ENCODE assay signal across 17 cellular contexts in the genomic region with DNA sequence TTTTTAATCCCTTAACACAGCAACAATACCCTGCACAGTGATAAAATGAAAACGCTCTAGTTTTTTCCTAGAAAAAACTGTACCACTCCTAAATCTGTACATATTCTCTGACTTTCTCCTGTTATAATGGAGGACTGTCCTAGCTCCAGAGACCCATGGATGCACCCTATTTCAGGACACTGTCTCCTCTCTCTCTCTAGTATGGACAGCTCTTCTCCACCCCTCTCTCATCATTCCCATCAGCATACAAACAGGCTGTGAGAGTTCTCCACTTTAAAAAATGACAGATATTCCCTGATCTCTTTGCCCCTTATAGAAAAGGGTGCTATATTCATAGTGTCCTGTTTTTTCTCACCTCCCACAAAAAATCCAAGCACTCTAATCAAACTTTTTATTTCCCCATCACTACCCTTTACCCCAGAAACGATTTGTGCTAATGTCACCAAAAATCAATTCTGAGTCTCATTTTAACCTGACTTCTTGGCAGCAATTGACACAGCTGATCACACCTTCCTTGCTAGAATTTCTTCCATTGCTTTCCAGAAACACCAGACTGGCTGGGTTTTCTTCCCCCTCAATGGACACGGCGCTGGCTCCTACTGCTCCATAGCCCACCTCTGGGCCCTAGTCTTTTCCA. TPM values are rescaled to one million over a fixed set of nuclear protein-coding genes. Genes with fewer than 3 reads are reported as not detected.
"Had no signal": no experiment of that assay in that cellular context is flagged by ENCODE, and none has a peak within 500 bp of the region (broad histone marks: within the 10 kb centered on the region; RNA-seq: fewer than 3 reads in every experiment).

No MANE protein-coding gene starts in this region.

- H3K4me3 Mint-ChIP-seq: activated T-helper 17 cell treated with anti-CD3 and anti-CD28 coated beads, Interleukin-2, amount 50 U/mL, for 72 hours; dendritic cell treated with granulocyte-macrophage colony-stimulating factor and Interleukin-4, amounts not matched to agents 40 ng/mL and 50 ng/mL, for 4 days; effector memory CD8-positive, alpha-beta T cell had no signal

- H3K4me1 Mint-ChIP-seq: activated T-helper 17 cell treated with anti-CD3 and anti-CD28 coated beads, Interleukin-2, amount 50 U/mL, for 72 hours had no signal

- ATAC-seq: activated CD4-positive, CD25-positive, alpha-beta regulatory T cell treated with anti-CD3 and anti-CD28 coated beads, Interleukin-2, amount 50 U/mL, for 24 hours; activated T-helper 17 cell treated with anti-CD3 and anti-CD28 coated beads, Interleukin-2, amount 50 U/mL, for 72 hours; effector memory CD8-positive, alpha-beta T cell; lower lobe of right lung had no signal

- H3K9me3 ChIP-seq: lower lobe of right lung, pancreas had no signal

- H3K27ac ChIP-seq: epithelial cell of prostate, lower lobe of right lung, pancreas had no signal

- H3K36me3 ChIP-seq: lower lobe of right lung, pancreas had no signal

- H3K4me3 ChIP-seq: lower lobe of right lung, pancreas had no signal

- DNase-seq: activated naive CD4-positive, alpha-beta T cell treated with Interleukin-2 at 50 U/mL for 16 hours; activated T-cell treated with anti-CD3 and anti-CD28 coated beads for 4 hours; anterior cingulate cortex; effector memory CD8-positive, alpha-beta T cell; foreskin melanocyte; head of caudate nucleus; kidney glomerular epithelial cell; lower lobe of right lung; midbrain; pancreas; stimulated activated CD4-positive, alpha-beta T cell treated with anti-CD3 and anti-CD28 coated beads, Interleukin-12 subunit alpha, Interleukin-12 subunit beta, amount 100 ng/mL, for 4 hours; stimulated activated CD4-positive, alpha-beta T cell treated with anti-CD3 and anti-CD28 coated beads, Interleukin-2, amount 100 ng/mL, for 24 hours; T-helper 9 cell had no signal

- H3K27me3 ChIP-seq: pancreas had no signal

- H3K27ac Mint-ChIP-seq: activated T-helper 17 cell treated with anti-CD3 and anti-CD28 coated beads, Interleukin-2, amount 50 U/mL, for 72 hours; dendritic cell treated with granulocyte-macrophage colony-stimulating factor and Interleukin-4, amounts not matched to agents 40 ng/mL and 50 ng/mL, for 4 days; effector memory CD8-positive, alpha-beta T cell had no signal

- H3K9me3 Mint-ChIP-seq: dendritic cell treated with granulocyte-macrophage colony-stimulating factor and Interleukin-4, amounts not matched to agents 40 ng/mL and 50 ng/mL, for 4 days had no signal

- H3K27me3 Mint-ChIP-seq: effector memory CD8-positive, alpha-beta T cell had no signal

RNA-seq across cellular contexts. Expression of a gene that starts 20.7 kb away (rescaled TPM):
- total RNA-seq: activated T-helper 17 cell treated with anti-CD3 and anti-CD28 coated beads, Interleukin-2, amount 50 U/mL, for 72 hours had no signal
